9 cellular contexts compared by ENCODE assay signal in genomic region chr6:99384507-99384906, GRCh38. TPM values are rescaled to one million over a fixed set of nuclear protein-coding genes. Genes with fewer than 3 reads are reported as not detected.
"Had no signal": no experiment of that assay in that cellular context is flagged by ENCODE, and none has a peak within 500 bp of the region (broad histone marks: within the 10 kb centered on the region; RNA-seq: fewer than 3 reads in every experiment).

No MANE protein-coding gene starts in this region.

- H3K27ac ChIP-seq: GM23248, HL-60 had no signal

- H2AFZ ChIP-seq: GM23248 had no signal

- H3K9ac ChIP-seq: GM23248 had no signal

- H3K4me3 ChIP-seq: GM23248, K562 had no signal

- DNase-seq: GM23248, GOT3, H7, HCEC 1CT, HFFc6, KG1 had no signal

- ATAC-seq: HepG2, K562 had no signal

RNA-seq across cellular contexts. Expression of gene FAXC, which starts 35.0 kb away (rescaled TPM):
- total RNA-seq: K562 had no signal
